In genomic region chr17:60802377-60802776, GRCh38 we compare ENCODE assay signal across 29 cellular contexts.
"Had no signal": no experiment of that assay in that cellular context is flagged by ENCODE, and none has a peak within 500 bp of the region (broad histone marks: within the 10 kb centered on the region; RNA-seq: fewer than 3 reads in every experiment).

No MANE protein-coding gene starts in this region.

- FAIRE-seq: colon had no signal

- ATAC-seq: activated CD4-positive, alpha-beta T cell treated with anti-CD3 and anti-CD28 coated beads for 36 hours; activated CD8-positive, alpha-beta memory T cell treated with anti-CD3 and anti-CD28 coated beads, Interleukin-2, amount 10 ng/mL, durations not matched to agents 7 days and 5 days; activated CD8-positive, alpha-beta T cell treated with anti-CD3 and anti-CD28 coated beads, Interleukin-2, amount 10 ng/mL, durations not matched to agents 7 days and 5 days; activated T-helper 17 cell treated with anti-CD3 and anti-CD28 coated beads, Interleukin-2, amount 50 U/mL, for 72 hours; body of pancreas; effector memory CD8-positive, alpha-beta T cell; foreskin keratinocyte; gastrocnemius medialis; heart left ventricle had no signal

- H3K27me3 Mint-ChIP-seq: activated CD4-positive, alpha-beta memory T cell treated with anti-CD3 and anti-CD28 coated beads for 36 hours; activated CD4-positive, alpha-beta T cell treated with anti-CD3 and anti-CD28 coated beads for 36 hours; activated CD8-positive, alpha-beta memory T cell treated with anti-CD3 and anti-CD28 coated beads, Interleukin-2, amount 10 ng/mL, durations not matched to agents 7 days and 5 days; activated naive CD4-positive, alpha-beta T cell treated with anti-CD3 and anti-CD28 coated beads, Interleukin-2, amount 50 U/mL, for 24 hours; activated naive CD8-positive, alpha-beta T cell treated with anti-CD3 and anti-CD28 coated beads, Interleukin-2, amount 10 ng/mL, durations not matched to agents 7 days and 5 days; activated T-cell treated with anti-CD3 and anti-CD28 coated beads, Interleukin-2, amount 50 U/mL, for 24 hours; activated T-helper 17 cell treated with anti-CD3 and anti-CD28 coated beads, Interleukin-2, amount 50 U/mL, for 72 hours; effector memory CD8-positive, alpha-beta T cell had no signal

- H3K27ac Mint-ChIP-seq: activated CD4-positive, alpha-beta memory T cell treated with anti-CD3 and anti-CD28 coated beads for 36 hours; activated CD4-positive, alpha-beta T cell treated with anti-CD3 and anti-CD28 coated beads for 36 hours; activated CD4-positive, alpha-beta T cell treated with anti-CD3 and anti-CD28 coated beads, Interleukin-2, amount 10 ng/mL, durations not matched to agents 24 days and 14 days; activated CD8-positive, alpha-beta memory T cell treated with anti-CD3 and anti-CD28 coated beads, Interleukin-2, amount 10 ng/mL, durations not matched to agents 7 days and 5 days; activated CD8-positive, alpha-beta T cell treated with anti-CD3 and anti-CD28 coated beads, Interleukin-2, amount 10 ng/mL, durations not matched to agents 7 days and 5 days; activated naive CD4-positive, alpha-beta T cell treated with anti-CD3 and anti-CD28 coated beads, Interleukin-2, amount 50 U/mL, for 24 hours; activated naive CD8-positive, alpha-beta T cell treated with anti-CD3 and anti-CD28 coated beads, Interleukin-2, amount 10 ng/mL, durations not matched to agents 7 days and 5 days; activated T-cell treated with anti-CD3 and anti-CD28 coated beads, Interleukin-2, amount 50 U/mL, for 24 hours; activated T-helper 17 cell treated with anti-CD3 and anti-CD28 coated beads, Interleukin-2, amount 50 U/mL, for 72 hours; effector memory CD8-positive, alpha-beta T cell had no signal

- H3K36me3 ChIP-seq: esophagus muscularis mucosa, gastrocnemius medialis, heart left ventricle had no signal

- H3K4me1 Mint-ChIP-seq: activated CD4-positive, alpha-beta T cell treated with anti-CD3 and anti-CD28 coated beads for 36 hours; activated CD4-positive, alpha-beta T cell treated with anti-CD3 and anti-CD28 coated beads, Interleukin-2, amount 10 ng/mL, durations not matched to agents 24 days and 14 days; activated CD8-positive, alpha-beta memory T cell treated with anti-CD3 and anti-CD28 coated beads, Interleukin-2, amount 10 ng/mL, durations not matched to agents 7 days and 5 days; activated naive CD4-positive, alpha-beta T cell treated with anti-CD3 and anti-CD28 coated beads, Interleukin-2, amount 50 U/mL, for 24 hours; activated naive CD8-positive, alpha-beta T cell treated with anti-CD3 and anti-CD28 coated beads, Interleukin-2, amount 10 ng/mL, durations not matched to agents 7 days and 5 days had no signal

- H3K9me3 Mint-ChIP-seq: activated CD4-positive, alpha-beta memory T cell treated with anti-CD3 and anti-CD28 coated beads for 36 hours; activated CD4-positive, alpha-beta T cell treated with anti-CD3 and anti-CD28 coated beads, Interleukin-2, amount 10 ng/mL, durations not matched to agents 24 days and 14 days; activated naive CD4-positive, alpha-beta T cell treated with anti-CD3 and anti-CD28 coated beads, Interleukin-2, amount 50 U/mL, for 24 hours; activated naive CD8-positive, alpha-beta T cell treated with anti-CD3 and anti-CD28 coated beads, Interleukin-2, amount 10 ng/mL, durations not matched to agents 7 days and 5 days; activated T-cell treated with anti-CD3 and anti-CD28 coated beads, Interleukin-2, amount 50 U/mL, for 24 hours; activated T-helper 17 cell treated with anti-CD3 and anti-CD28 coated beads, Interleukin-2, amount 50 U/mL, for 72 hours; effector memory CD8-positive, alpha-beta T cell had no signal

- H3K27me3 ChIP-seq: body of pancreas, esophagus muscularis mucosa, foreskin keratinocyte, gastrocnemius medialis, heart left ventricle had no signal

- H3K9me3 ChIP-seq: body of pancreas, esophagus muscularis mucosa, gastrocnemius medialis, heart left ventricle had no signal

- DNase-seq: activated CD4-positive, alpha-beta memory T cell treated with anti-CD3 and anti-CD28 coated beads for 36 hours; activated CD4-positive, alpha-beta T cell treated with anti-CD3 and anti-CD28 coated beads for 36 hours; activated CD4-positive, alpha-beta T cell treated with anti-CD3 and anti-CD28 coated beads, Interleukin-2, amount 10 ng/mL, durations not matched to agents 24 days and 14 days; activated CD4-positive, CD25-positive, alpha-beta regulatory T cell; activated CD4-positive, CD25-positive, alpha-beta regulatory T cell treated with anti-CD3 and anti-CD28 coated beads, Interleukin-2, amount 50 U/mL, for 72 hours; activated CD8-positive, alpha-beta memory T cell treated with anti-CD3 and anti-CD28 coated beads, Interleukin-2, amount 10 ng/mL, durations not matched to agents 7 days and 5 days; activated CD8-positive, alpha-beta memory T cell treated with anti-CD3 and anti-CD28 coated beads, Interleukin-2, amount 50 U/mL, for 4 hours; activated CD8-positive, alpha-beta T cell treated with anti-CD3 and anti-CD28 coated beads, Interleukin-2, amount 10 ng/mL, durations not matched to agents 7 days and 5 days; activated effector memory CD4-positive, alpha-beta T cell treated with Interleukin-2 at 50 U/mL for 16 hours; activated gamma-delta T cell treated with Interleukin-2 at 50 U/mL for 16 hours; activated naive CD4-positive, alpha-beta T cell treated with Interleukin-2 at 50 U/mL for 16 hours; activated naive CD8-positive, alpha-beta T cell treated with anti-CD3 and anti-CD28 coated beads, Interleukin-2, amount 10 ng/mL, durations not matched to agents 7 days and 5 days; activated T-cell treated with anti-CD3 and anti-CD28 coated beads, Interleukin-2, amount 50 U/mL, for 24 hours; body of pancreas; caudate nucleus; cortex of kidney; dermis blood vessel endothelial cell; effector CD4-positive, alpha-beta T cell; effector memory CD8-positive, alpha-beta T cell; erythroblast; foreskin keratinocyte; gastrocnemius medialis; glutamatergic neuron; heart left ventricle; T-helper 2 cell had no signal

- H3K36me3 Mint-ChIP-seq: activated CD8-positive, alpha-beta memory T cell treated with anti-CD3 and anti-CD28 coated beads, Interleukin-2, amount 10 ng/mL, durations not matched to agents 7 days and 5 days; activated naive CD8-positive, alpha-beta T cell treated with anti-CD3 and anti-CD28 coated beads, Interleukin-2, amount 10 ng/mL, durations not matched to agents 7 days and 5 days had no signal

- H3K4me1 ChIP-seq: body of pancreas, foreskin keratinocyte, gastrocnemius medialis had no signal

- H3K4me3 ChIP-seq: body of pancreas, esophagus muscularis mucosa, gastrocnemius medialis, heart left ventricle had no signal

- H3K4me3 Mint-ChIP-seq: activated CD4-positive, alpha-beta memory T cell treated with anti-CD3 and anti-CD28 coated beads for 36 hours; activated CD4-positive, alpha-beta T cell treated with anti-CD3 and anti-CD28 coated beads for 36 hours; activated CD4-positive, alpha-beta T cell treated with anti-CD3 and anti-CD28 coated beads, Interleukin-2, amount 10 ng/mL, durations not matched to agents 24 days and 14 days; activated CD8-positive, alpha-beta memory T cell treated with anti-CD3 and anti-CD28 coated beads, Interleukin-2, amount 10 ng/mL, durations not matched to agents 7 days and 5 days; activated CD8-positive, alpha-beta T cell treated with anti-CD3 and anti-CD28 coated beads, Interleukin-2, amount 10 ng/mL, durations not matched to agents 7 days and 5 days; activated naive CD4-positive, alpha-beta T cell treated with anti-CD3 and anti-CD28 coated beads, Interleukin-2, amount 50 U/mL, for 24 hours; activated naive CD8-positive, alpha-beta T cell treated with anti-CD3 and anti-CD28 coated beads, Interleukin-2, amount 10 ng/mL, durations not matched to agents 7 days and 5 days; activated T-cell treated with anti-CD3 and anti-CD28 coated beads, Interleukin-2, amount 50 U/mL, for 24 hours; activated T-helper 17 cell treated with anti-CD3 and anti-CD28 coated beads, Interleukin-2, amount 50 U/mL, for 72 hours; effector memory CD8-positive, alpha-beta T cell had no signal

- H3K27ac ChIP-seq: body of pancreas, esophagus muscularis mucosa, foreskin keratinocyte, gastrocnemius medialis, heart left ventricle had no signal
